Comparison of ENCODE assay signal across 15 cellular contexts in genomic region chr12:132335179-132335756, GRCh38. TPM values are rescaled to one million over a fixed set of nuclear protein-coding genes. Genes with fewer than 3 reads are reported as not detected.
DNase-seq lines count a peak whose midpoint lies in the region; FAIRE-seq and TF ChIP-seq lines count a peak whose summit lies in the region.
"Had no signal": no experiment of that assay in that cellular context is flagged by ENCODE, and none has a peak within 500 bp of the region (broad histone marks: within the 10 kb centered on the region; RNA-seq: fewer than 3 reads in every experiment).

No MANE protein-coding gene starts in this region.

- peaks cover 76% of the 10 kb centered on the region for H3K9me3 ChIP-seq in AG04450 (ENCODE audit: control insufficient read depth, insufficient read depth, low read length)
- no peaks in the 10 kb centered on the region for H3K9me3 ChIP-seq in HEK293 (ENCODE audit: control insufficient read depth, insufficient read depth, low read depth, low read length)
- H3K9me3 ChIP-seq in kidney (ENCODE audit: control insufficient read depth in 1 of 2, low read length in 2 of 2): no peaks in the 10 kb centered on the region

- no peak overlapping the region for H3K9ac ChIP-seq in kidney (ENCODE audit: low read length in 2 of 2)
- H3K9ac ChIP-seq: BLaER1 treated with 17β-estradiol and CSF1 and Interleukin-3, amounts not matched to agents 10 nM and 100 nM; GM23248 had no signal

- CTCF ChIA-PET in AG04450 (lab: Charles Lee): no interaction called here
- CTCF ChIA-PET in HEK293 (lab: Yijun Ruan, JAX): no interaction called here

- no peak overlapping the region for H3K4me3 Mint-ChIP-seq in type B pancreatic cell
- H3K4me3 Mint-ChIP-seq: CD4-positive, CD25-positive, alpha-beta regulatory T cell had no signal

- intact Hi-C loops in kidney (cut with DNase I): no loop called here

- H3K27me3 ChIP-seq in AG04450 (ENCODE audit: control insufficient read depth, insufficient read depth, low read length): peaks cover 2% of the 10 kb centered on the region

- no peak for DNase-seq in AG04450 (ENCODE audit: low read depth, low spot score)
- DNase-seq in kidney: peak; percentile 21
- DNase-seq in type B pancreatic cell (ENCODE audit: extremely low spot score, unreplicated experiment): no peak
- no peak for DNase-seq in A172 (ENCODE audit: low spot score)
- no peak for DNase-seq in EL
- DNase-seq in HUDEP-2 (lab: John Stamatoyannopoulos, UW; ENCODE audit: unreplicated experiment in 76 of 76): no peak
- DNase-seq: CD4-positive, CD25-positive, alpha-beta regulatory T cell; DMS53; GM23248; H7; KBM-7 had no signal

- H3K4me1 ChIP-seq in HEK293 (ENCODE audit: control insufficient read depth, insufficient read depth, low read length): no peaks in the 10 kb centered on the region
- no peaks in the 10 kb centered on the region for H3K4me1 ChIP-seq in kidney (ENCODE audit: control insufficient read depth in 1 of 2, insufficient read depth in 1 of 2, low read depth in 1 of 2, low read length in 2 of 2)

- H3K4me1 Mint-ChIP-seq in type B pancreatic cell (ENCODE audit: unreplicated experiment): no peaks in the 10 kb centered on the region

- H3K27me3 Mint-ChIP-seq in type B pancreatic cell: peaks cover 71% of the 10 kb centered on the region

- H3K36me3 ChIP-seq in HEK293 (ENCODE audit: control insufficient read depth in 2 of 2, insufficient read depth in 1 of 2, low read length in 2 of 2) (no peaks in the 10 kb centered on the region), kidney (ENCODE audit: control insufficient read depth in 1 of 2, insufficient read depth in 2 of 2, low read length in 2 of 2) (no peaks in the 10 kb centered on the region)
- H3K36me3 ChIP-seq: BLaER1 treated with 17β-estradiol and CSF1 and Interleukin-3, amounts not matched to agents 10 nM and 100 nM had no signal

- H3K9me3 Mint-ChIP-seq in type B pancreatic cell: no peaks in the 10 kb centered on the region

- H3K27ac ChIP-seq in AG04450 (ENCODE audit: low read depth, low read length) (peak overlapping the region; percentile 2), HEK293 (ENCODE audit: extremely low read depth, low read depth, low read length) (no peak overlapping the region), kidney (ENCODE audit: low read depth in 2 of 2, low read length in 2 of 2) (no peak overlapping the region)
- H3K27ac ChIP-seq: BLaER1 treated with 17β-estradiol and CSF1 and Interleukin-3, amounts not matched to agents 10 nM and 100 nM; GM23248 had no signal

- TF ChIP-seq CTCF in AG04450 (IDR thresholded peaks at IDR 0.05; ENCODE audit: low read depth, low read length) (no peak), HEK293 (tag by site-specific recombination; IDR thresholded peaks at IDR 0.05) (no peak), kidney (IDR thresholded peaks at IDR 0.05; ENCODE audit: borderline replicate concordance, extremely low read depth, insufficient read depth) (no peak), type B pancreatic cell (conservative IDR thresholded peaks at IDR 0.05) (no peak)

- no peak for FAIRE-seq in kidney (lab: Jason Lieb, UNC)
- FAIRE-seq: GM18507 had no signal

- POLR2A ChIA-PET in AG04450 (lab: Yijun Ruan, JAX): no interaction called here
- POLR2A ChIA-PET in HEK293 (lab: Yijun Ruan, JAX): no interaction called here

- peaks cover 4% of the 10 kb centered on the region for H3K36me3 Mint-ChIP-seq in type B pancreatic cell
- H3K36me3 Mint-ChIP-seq: CD4-positive, CD25-positive, alpha-beta regulatory T cell had no signal

- peak overlapping the region; percentile 16 for H3K27ac Mint-ChIP-seq in type B pancreatic cell
- H3K27ac Mint-ChIP-seq: CD4-positive, CD25-positive, alpha-beta regulatory T cell had no signal

- H3K4me3 ChIP-seq in AG04450 (ENCODE audit: low read depth, low read length) (no peak overlapping the region), HEK293 (ENCODE audit: low read depth, low read length) (no peak overlapping the region), kidney (ENCODE audit: low read length in 2 of 2) (no peak overlapping the region)
- H3K4me3 ChIP-seq: BLaER1 treated with 17β-estradiol and CSF1 and Interleukin-3, amounts not matched to agents 10 nM and 100 nM; GM23248 had no signal

TF ChIP-seq in HEK293, 187 proteins besides CTCF, POLR2A, EP300 and RAD21:
- TF ChIP-seq ZNF416 (tag by site-specific recombination; IDR thresholded peaks at IDR 0.05) (no peak), TCF7L2 (IDR thresholded peaks at IDR 0.05; ENCODE audit: borderline replicate concordance, low read depth, low read length) (no peak), HIC1 (tag by site-specific recombination; IDR thresholded peaks at IDR 0.05) (no peak), ZNF394 (tag by site-specific recombination; IDR thresholded peaks at IDR 0.05; ENCODE audit: borderline replicate concordance) (no peak), ZFP69B (tag by site-specific recombination; IDR thresholded peaks at IDR 0.05) (no peak), ZNF133 (tag by site-specific recombination; IDR thresholded peaks at IDR 0.05) (no peak), ZSCAN4 (tag by site-specific recombination; IDR thresholded peaks at IDR 0.05) (peak; percentile 93), ZSCAN30 (tag by site-specific recombination; IDR thresholded peaks at IDR 0.05) (no peak), ZNF48 (tag by site-specific recombination; IDR thresholded peaks at IDR 0.05) (no peak), ZNF658 (tag by site-specific recombination; IDR thresholded peaks at IDR 0.05) (0 out of 2 replicates have a peak, but pooled peaks have one; percentile 8), ZNF529 (tag by site-specific recombination; IDR thresholded peaks at IDR 0.05; ENCODE audit: insufficient replicate concordance) (no peak), ZBTB11 (tag by site-specific recombination; conservative IDR thresholded peaks at IDR 0.05; ENCODE audit: low read depth) (no peak), EGR2 (tag by site-specific recombination; IDR thresholded peaks at IDR 0.05; ENCODE audit: low read depth) (no peak)

RNA-seq across cellular contexts. Expression of gene GALNT9, which starts 5.9 kb away (rescaled TPM):
- polyA plus RNA-seq in AG04450 (2011; rRNA removed) (0.04 TPM in 1 of 2 replicates, not detected in the other), kidney (ENCODE audit: insufficient read depth, low read depth, low replicate concordance) (4.8 TPM)
- polyA minus RNA-seq in AG04450 (2011; rRNA and poly(A)+ RNA removed): not detected in 2 replicates
- total RNA-seq in kidney (20.7 TPM), type B pancreatic cell (ENCODE audit: low replicate concordance) (1.6 TPM in 1 of 2 replicates, not detected in the other)
- total RNA-seq in A172 (2014; rRNA removed; shearing (Covaris generic)): 2.4 and 11.5 TPM in 2 replicates
- total RNA-seq: HT1080 had no signal
